In the genomic region with DNA sequence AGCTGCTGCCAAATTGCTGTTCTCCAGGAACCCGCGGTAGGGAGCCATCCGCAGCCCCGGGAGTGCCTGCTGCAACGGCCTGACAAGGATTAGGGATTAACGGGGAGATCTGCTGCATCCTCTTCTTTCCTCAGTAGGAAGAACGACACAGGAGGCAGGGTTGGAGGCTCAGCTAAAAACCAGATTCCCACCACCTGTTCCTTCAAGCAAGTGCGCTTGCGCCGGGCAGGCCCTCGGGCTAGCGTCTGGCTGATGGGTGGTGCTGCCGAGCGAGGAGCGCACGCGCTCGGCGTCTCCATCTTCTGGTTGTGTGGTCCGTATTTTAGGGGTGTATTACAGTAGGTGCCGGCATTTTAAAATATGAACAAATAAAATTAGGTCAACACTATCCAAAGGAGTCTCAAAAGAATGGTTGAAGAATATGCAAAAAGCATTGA, we compare ENCODE assay signal across 1 cellular context.
TF ChIP-seq lines count a peak whose summit lies in the region.

No MANE protein-coding gene starts in this region.

TF ChIP-seq in GM23338, 12 proteins besides CTCF, POLR2A, EP300 and RAD21 (continued from another document):
- TF ChIP-seq, protein P1, sequence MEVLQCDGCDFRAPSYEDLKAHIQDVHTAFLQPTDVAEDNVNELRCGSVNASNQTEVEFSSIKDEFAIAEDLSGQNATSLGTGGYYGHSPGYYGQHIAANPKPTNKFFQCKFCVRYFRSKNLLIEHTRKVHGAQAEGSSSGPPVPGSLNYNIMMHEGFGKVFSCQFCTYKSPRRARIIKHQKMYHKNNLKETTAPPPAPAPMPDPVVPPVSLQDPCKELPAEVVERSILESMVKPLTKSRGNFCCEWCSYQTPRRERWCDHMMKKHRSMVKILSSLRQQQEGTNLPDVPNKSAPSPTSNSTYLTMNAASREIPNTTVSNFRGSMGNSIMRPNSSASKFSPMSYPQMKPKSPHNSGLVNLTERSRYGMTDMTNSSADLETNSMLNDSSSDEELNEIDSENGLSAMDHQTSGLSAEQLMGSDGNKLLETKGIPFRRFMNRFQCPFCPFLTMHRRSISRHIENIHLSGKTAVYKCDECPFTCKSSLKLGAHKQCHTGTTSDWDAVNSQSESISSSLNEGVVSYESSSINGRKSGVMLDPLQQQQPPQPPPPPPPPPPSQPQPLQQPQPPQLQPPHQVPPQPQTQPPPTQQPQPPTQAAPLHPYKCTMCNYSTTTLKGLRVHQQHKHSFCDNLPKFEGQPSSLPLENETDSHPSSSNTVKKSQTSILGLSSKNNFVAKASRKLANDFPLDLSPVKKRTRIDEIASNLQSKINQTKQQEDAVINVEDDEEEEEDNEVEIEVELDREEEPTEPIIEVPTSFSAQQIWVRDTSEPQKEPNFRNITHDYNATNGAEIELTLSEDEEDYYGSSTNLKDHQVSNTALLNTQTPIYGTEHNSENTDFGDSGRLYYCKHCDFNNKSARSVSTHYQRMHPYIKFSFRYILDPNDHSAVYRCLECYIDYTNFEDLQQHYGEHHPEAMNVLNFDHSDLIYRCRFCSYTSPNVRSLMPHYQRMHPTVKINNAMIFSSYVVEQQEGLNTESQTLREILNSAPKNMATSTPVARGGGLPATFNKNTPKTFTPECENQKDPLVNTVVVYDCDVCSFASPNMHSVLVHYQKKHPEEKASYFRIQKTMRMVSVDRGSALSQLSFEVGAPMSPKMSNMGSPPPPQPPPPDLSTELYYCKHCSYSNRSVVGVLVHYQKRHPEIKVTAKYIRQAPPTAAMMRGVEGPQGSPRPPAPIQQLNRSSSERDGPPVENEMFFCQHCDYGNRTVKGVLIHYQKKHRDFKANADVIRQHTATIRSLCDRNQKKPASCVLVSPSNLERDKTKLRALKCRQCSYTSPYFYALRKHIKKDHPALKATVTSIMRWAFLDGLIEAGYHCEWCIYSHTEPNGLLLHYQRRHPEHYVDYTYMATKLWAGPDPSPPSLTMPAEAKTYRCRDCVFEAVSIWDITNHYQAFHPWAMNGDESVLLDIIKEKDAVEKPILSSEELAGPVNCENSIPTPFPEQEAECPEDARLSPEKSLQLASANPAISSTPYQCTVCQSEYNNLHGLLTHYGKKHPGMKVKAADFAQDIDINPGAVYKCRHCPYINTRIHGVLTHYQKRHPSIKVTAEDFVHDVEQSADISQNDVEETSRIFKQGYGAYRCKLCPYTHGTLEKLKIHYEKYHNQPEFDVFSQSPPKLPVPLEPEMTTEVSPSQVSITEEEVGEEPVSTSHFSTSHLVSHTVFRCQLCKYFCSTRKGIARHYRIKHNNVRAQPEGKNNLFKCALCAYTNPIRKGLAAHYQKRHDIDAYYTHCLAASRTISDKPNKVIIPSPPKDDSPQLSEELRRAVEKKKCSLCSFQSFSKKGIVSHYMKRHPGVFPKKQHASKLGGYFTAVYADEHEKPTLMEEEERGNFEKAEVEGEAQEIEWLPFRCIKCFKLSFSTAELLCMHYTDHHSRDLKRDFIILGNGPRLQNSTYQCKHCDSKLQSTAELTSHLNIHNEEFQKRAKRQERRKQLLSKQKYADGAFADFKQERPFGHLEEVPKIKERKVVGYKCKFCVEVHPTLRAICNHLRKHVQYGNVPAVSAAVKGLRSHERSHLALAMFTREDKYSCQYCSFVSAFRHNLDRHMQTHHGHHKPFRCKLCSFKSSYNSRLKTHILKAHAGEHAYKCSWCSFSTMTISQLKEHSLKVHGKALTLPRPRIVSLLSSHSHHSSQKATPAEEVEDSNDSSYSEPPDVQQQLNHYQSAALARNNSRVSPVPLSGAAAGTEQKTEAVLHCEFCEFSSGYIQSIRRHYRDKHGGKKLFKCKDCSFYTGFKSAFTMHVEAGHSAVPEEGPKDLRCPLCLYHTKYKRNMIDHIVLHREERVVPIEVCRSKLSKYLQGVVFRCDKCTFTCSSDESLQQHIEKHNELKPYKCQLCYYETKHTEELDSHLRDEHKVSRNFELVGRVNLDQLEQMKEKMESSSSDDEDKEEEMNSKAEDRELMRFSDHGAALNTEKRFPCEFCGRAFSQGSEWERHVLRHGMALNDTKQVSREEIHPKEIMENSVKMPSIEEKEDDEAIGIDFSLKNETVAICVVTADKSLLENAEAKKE (CRISPR knock-in tag; IDR thresholded peaks at IDR 0.05): no peak
